8 cellular contexts compared by ENCODE assay signal in genomic region chr7:142583424-142583823, GRCh38.
DNase-seq lines count a peak whose midpoint lies in the region; ATAC-seq and TF ChIP-seq lines count a peak whose summit lies in the region.

No MANE protein-coding gene starts in this region.

- no peaks in the 10 kb centered on the region for H3K23me2 ChIP-seq in H9 (ENCODE audit: insufficient read length, low read depth, low read length, poor library complexity, severe bottlenecking)

- H2BK20ac ChIP-seq in H9 (ENCODE audit: low read depth, low read length, poor library complexity, severe bottlenecking), result no peak overlapping the region

- in situ Hi-C loops in gastrocnemius medialis (cut with MboI; ENCODE audit: low sequenced_read_pairs in 4 of 4), result no loop called here

- no peak overlapping the region for H3K14ac ChIP-seq in H9 (ENCODE audit: insufficient read depth, low read length)

- TF ChIP-seq CTCF in gastrocnemius medialis (IDR thresholded peaks at IDR 0.05 in 4 of 5, conservative IDR thresholded peaks at IDR 0.05 in 1 of 5) (no peak), H9 (conservative IDR thresholded peaks at IDR 0.05) (no peak)

- H3K27ac Mint-ChIP-seq in H9, result peak overlapping the region in 1 of 3 experiments; percentile 37; a peak in 2 of 7 replicates

- WGBS in H9 (ENCODE audit: extremely low coverage, insufficient read length, low lambda C conversion rate), result no CpG with 5 or more reads among the region's 2 CpGs

- no peak overlapping the region for H3K56ac ChIP-seq in H9 (ENCODE audit: insufficient read length, low read depth, low read length)

- H4K5ac ChIP-seq in H9 (ENCODE audit: insufficient read length, low read depth, low read length), result no peak overlapping the region

- H3K4me1 ChIP-seq in gastrocnemius medialis, result peaks cover 13 to 16% of the 10 kb centered on the region in 2 donors
- H3K4me1 ChIP-seq in H9 (ENCODE audit: insufficient read depth, low read length), result peaks cover 5% of the 10 kb centered on the region; the same call in 1 of the 2 replicates
- peaks cover 12% of the 10 kb centered on the region for H3K4me1 ChIP-seq in effector memory CD4-positive, alpha-beta T cell (ENCODE audit: control insufficient read depth, insufficient read depth, low read length, poor library complexity, severe bottlenecking)

- H4K91ac ChIP-seq in H9 (ENCODE audit: insufficient read length, low read depth, low read length), result no peak overlapping the region

- H3K4me1 Mint-ChIP-seq in H9, result peaks cover 15 to 20% of the 10 kb centered on the region in 2 experiments

- intact Hi-C loops in gastrocnemius medialis (cut with DNase I; ENCODE audit: low total_unique reads), result loop anchor here (10.0 kb wide), 1 partner anchor 49 kb away; no protein-coding TSS in a partner anchor

- H3K79me1 ChIP-seq in H9 (ENCODE audit: insufficient read depth, low read depth, low read length, poor library complexity, severe bottlenecking), result no peaks in the 10 kb centered on the region

- H2BK12ac ChIP-seq in H9 (ENCODE audit: insufficient read length, low read depth, low read length), result no peak overlapping the region

- DNase-seq in EH (ENCODE audit: low read depth) (peak; percentile 83), HK-2 (ENCODE audit: unreplicated experiment) (peak; percentile 67), astrocyte of the hippocampus (ENCODE audit: low read depth, low spot score) (peak; percentile 78), gastrocnemius medialis (peak; percentile 54 to 82), H9 (no peak)
- DNase-seq in effector CD8-positive, alpha-beta T cell (lab: John Stamatoyannopoulos, UW), result no peak
- DNase-seq in effector memory CD4-positive, alpha-beta T cell, result no peak

- H2AFZ ChIP-seq in H9 (ENCODE audit: low read length), result no peak overlapping the region

- no peaks in the 10 kb centered on the region for H3K36me3 ChIP-seq in gastrocnemius medialis
- H3K36me3 ChIP-seq in effector memory CD4-positive, alpha-beta T cell (ENCODE audit: control insufficient read depth, insufficient read depth, low read length), result no peaks in the 10 kb centered on the region

- H3K23ac ChIP-seq in H9 (ENCODE audit: insufficient read length, low read depth, low read length), result no peak overlapping the region

- H3K9ac ChIP-seq in H9 (ENCODE audit: extremely low read depth, insufficient read length, low read length), result no peak overlapping the region

- H4K8ac ChIP-seq in H9 (replicated peaks; ENCODE audit: insufficient read length, low read depth, low read length), result no peak overlapping the region

- H2AK5ac ChIP-seq in H9 (ENCODE audit: insufficient read length, low read length), result no peak overlapping the region

- H3K4me3 ChIP-seq in gastrocnemius medialis, result no peak overlapping the region
- H3K4me3 ChIP-seq in effector memory CD4-positive, alpha-beta T cell (ENCODE audit: insufficient read depth, low read depth, low read length, poor library complexity, severe bottlenecking), result no peak overlapping the region

- no peak overlapping the region for H3K4me3 Mint-ChIP-seq in H9

- H3K36me3 Mint-ChIP-seq in H9 (ENCODE audit: insufficient read depth in 1 of 3, low read depth in 3 of 3), result no peaks in the 10 kb centered on the region

- no peak overlapping the region for H3K4ac ChIP-seq in H9 (ENCODE audit: low read depth, low read length)

- H3K27ac ChIP-seq in gastrocnemius medialis, result peak overlapping the region; percentile 38 to 74 (median 58)
- H3K27ac ChIP-seq in H9 (ENCODE audit: insufficient read length, low read depth, low read length), result no peak overlapping the region
- H3K27ac ChIP-seq in effector memory CD4-positive, alpha-beta T cell (ENCODE audit: insufficient read depth, low read length, poor library complexity, severe bottlenecking), result no peak overlapping the region

- H2BK5ac ChIP-seq in H9 (ENCODE audit: insufficient read length, low read length), result no peak overlapping the region

- no peak overlapping the region for H2BK15ac ChIP-seq in H9 (ENCODE audit: low read depth, low read length)

- H3K27me3 ChIP-seq in gastrocnemius medialis (no peaks in the 10 kb centered on the region), H9 (ENCODE audit: insufficient read depth, low read length) (no peaks in the 10 kb centered on the region)
- H3K27me3 ChIP-seq in effector memory CD4-positive, alpha-beta T cell (replicated peaks; ENCODE audit: control insufficient read depth, insufficient read depth, low read length, poor library complexity, severe bottlenecking), result no peaks in the 10 kb centered on the region

- H2BK120ac ChIP-seq in H9 (ENCODE audit: low read depth, low read length, poor library complexity, severe bottlenecking), result no peak overlapping the region

- H3K9me3 ChIP-seq in gastrocnemius medialis (no peaks in the 10 kb centered on the region), H9 (ENCODE audit: control insufficient read depth, low read depth, low read length) (no peaks in the 10 kb centered on the region)
- H3K9me3 ChIP-seq in effector memory CD4-positive, alpha-beta T cell (ENCODE audit: control insufficient read depth, low read length), result no peaks in the 10 kb centered on the region

- no peaks in the 10 kb centered on the region for H4K20me1 ChIP-seq in H9 (ENCODE audit: control insufficient read depth, insufficient read depth, insufficient read length)

- no peak overlapping the region for H3K4me2 ChIP-seq in H9 (ENCODE audit: insufficient read depth, insufficient read length, low read length)

- ATAC-seq in GM21447 (IDR thresholded peaks at IDR 0.05; ENCODE audit: unreplicated experiment) (peak; percentile 48), gastrocnemius medialis (peak; percentile 94 to 95)

- no peak for TF ChIP-seq POLR2A in gastrocnemius medialis (IDR thresholded peaks at IDR 0.05)

- peaks cover 2% of the 10 kb centered on the region; the same call in 1 of the 2 replicates for H3K27me3 Mint-ChIP-seq in H9 (ENCODE audit: low read depth)

- H3T11ph ChIP-seq in H9 (ENCODE audit: low read length), result no peak overlapping the region

- H3K9me3 Mint-ChIP-seq in H9, result no peaks in the 10 kb centered on the region; a peak in 1 of 5 replicates

- H3K79me2 ChIP-seq in H9 (ENCODE audit: insufficient read depth, low read length), result no peaks in the 10 kb centered on the region

- no peak overlapping the region for H3K18ac ChIP-seq in H9 (ENCODE audit: insufficient read length, low read depth, low read length)

Comparison
In these comparisons a context has a peak if more than half of its experiments do, and no peak if none do; other contexts are left out.
1. DNase-seq: peak in EH (single experiment), HK-2 (single experiment), astrocyte of the hippocampus (single experiment) and gastrocnemius medialis (2 of 2); none in H9 (single experiment), effector CD8-positive, alpha-beta T cell (single experiment) and effector memory CD4-positive, alpha-beta T cell (0 of 3).
2. H3K27ac ChIP-seq: peak in gastrocnemius medialis (4 of 4); none in H9 (single experiment) and effector memory CD4-positive, alpha-beta T cell (single experiment).